ENCODE assay signal across 29 cellular contexts in the genomic region with DNA sequence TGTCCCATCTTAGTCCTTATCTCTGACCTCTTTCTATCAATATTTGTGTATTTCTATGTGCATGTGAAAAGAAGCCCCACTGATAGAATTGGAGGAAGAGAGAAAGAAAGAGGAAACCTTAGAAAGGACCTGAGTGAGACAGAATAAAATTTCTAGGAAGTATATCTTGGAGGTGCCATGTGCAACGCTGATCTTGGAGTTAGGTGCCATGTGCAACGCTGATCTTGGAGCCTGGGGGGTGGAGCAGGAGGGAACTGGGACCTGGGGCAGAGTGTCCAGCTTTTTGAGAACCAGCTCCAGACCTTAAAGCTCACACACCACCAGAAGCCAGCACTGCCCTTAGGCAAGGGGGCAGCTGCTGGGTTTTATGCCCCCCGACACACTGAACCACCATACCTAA.
"Had no signal": no experiment of that assay in that cellular context is flagged by ENCODE, and none has a peak within 500 bp of the region (broad histone marks: within the 10 kb centered on the region; RNA-seq: fewer than 3 reads in every experiment).

No MANE protein-coding gene starts in this region.

- DNase-seq: stimulated activated CD4-positive, alpha-beta T cell treated with anti-CD3 and anti-CD28 coated beads, Interleukin-2, amount 100 ng/mL, for 48 hours; stimulated activated CD4-positive, alpha-beta T cell treated with anti-CD3 and anti-CD28 coated beads, Interleukin-4, amount 100 ng/mL, for 1 hour; stimulated activated CD4-positive, alpha-beta T cell treated with anti-CD3 and anti-CD28 coated beads, Interleukin-4, amount 100 ng/mL, for 24 hours; stimulated activated CD4-positive, alpha-beta T cell treated with anti-CD3 and anti-CD28 coated beads, Interleukin-4, amount 100 ng/mL, for 4 hours; stimulated activated CD8-positive, alpha-beta memory T cell treated with anti-CD3 and anti-CD28 coated beads, Interleukin-4, amount 100 ng/mL, for 48 hours; stimulated activated naive B cell treated with anti-CD40 and anti-IgM and Interleukin-4, amounts not matched to agents 10 μg/mL and 1 μg/mL and 100 μg/mL, for 72 hours; stimulated activated naive CD4-positive, alpha-beta T cell; stimulated activated naive CD4-positive, alpha-beta T cell treated with Interleukin-2 at 50 U/mL for 16 hours; stimulated activated naive CD8-positive, alpha-beta T cell treated with anti-CD3 and anti-CD28 coated beads, Interleukin-15, amount 100 ng/mL, for 72 hours; stimulated activated naive CD8-positive, alpha-beta T cell treated with anti-CD3 and anti-CD28 coated beads, Interleukin-15, Interleukin-2, amounts not matched to agents 100 U/mL and 50 U/mL, for 24 hours; stomach; substantia nigra; testis; thyroid gland; tibial artery; transverse colon; trophoblast cell; upper lobe of right lung; uterus had no signal

- ATAC-seq: stimulated activated effector memory CD8-positive, alpha-beta T cell treated with anti-CD3 and anti-CD28 coated beads, Interleukin-12 subunit alpha, Interleukin-12 subunit beta, amount 100 ng/mL, for 72 hours; stimulated activated memory B cell treated with anti-CD40 and anti-IgM and Interleukin-4, amounts not matched to agents 10 μg/mL and 1 μg/mL and 100 μg/mL, for 72 hours; stimulated activated naive B cell treated with anti-CD40 and anti-IgM and Interleukin-4, amounts not matched to agents 10 μg/mL and 1 μg/mL and 100 μg/mL, for 72 hours; stimulated activated naive CD8-positive, alpha-beta T cell treated with anti-CD3 and anti-CD28 coated beads, Interleukin-15, amount 100 ng/mL, for 72 hours; stimulated activated naive CD8-positive, alpha-beta T cell treated with anti-CD3 and anti-CD28 coated beads, Interleukin-15, Interleukin-2, amounts not matched to agents 100 U/mL and 50 U/mL, for 24 hours had no signal

- H3K27me3 ChIP-seq: stomach, testis, thyroid gland, tibial artery, tibial nerve, transverse colon, upper lobe of left lung, upper lobe of right lung, uterus, vagina had no signal

- H3K9me3 Mint-ChIP-seq: stimulated activated effector memory CD8-positive, alpha-beta T cell treated with anti-CD3 and anti-CD28 coated beads, Interleukin-12 subunit alpha, Interleukin-12 subunit beta, amount 100 ng/mL, for 72 hours; stimulated activated naive B cell treated with anti-CD40 and anti-IgM and Interleukin-4, amounts not matched to agents 10 μg/mL and 1 μg/mL and 100 μg/mL, for 72 hours; stimulated activated naive CD8-positive, alpha-beta T cell treated with anti-CD3 and anti-CD28 coated beads, Interleukin-15, amount 100 ng/mL, for 72 hours; stimulated activated naive CD8-positive, alpha-beta T cell treated with anti-CD3 and anti-CD28 coated beads, Interleukin-15, Interleukin-2, amounts not matched to agents 100 ng/mL and 50 ng/mL, for 24 hours had no signal

- H3K27ac Mint-ChIP-seq: stimulated activated effector memory CD8-positive, alpha-beta T cell treated with anti-CD3 and anti-CD28 coated beads, Interleukin-12 subunit alpha, Interleukin-12 subunit beta, amount 100 ng/mL, for 72 hours; stimulated activated memory B cell treated with anti-CD40 and anti-IgM and Interleukin-4, amounts not matched to agents 10 μg/mL and 1 μg/mL and 100 μg/mL, for 72 hours; stimulated activated naive B cell treated with anti-CD40 and anti-IgM and Interleukin-4, amounts not matched to agents 10 μg/mL and 1 μg/mL and 100 μg/mL, for 72 hours; stimulated activated naive CD8-positive, alpha-beta T cell treated with anti-CD3 and anti-CD28 coated beads, Interleukin-15, amount 100 ng/mL, for 72 hours; stimulated activated naive CD8-positive, alpha-beta T cell treated with anti-CD3 and anti-CD28 coated beads, Interleukin-15, Interleukin-2, amounts not matched to agents 100 ng/mL and 50 ng/mL, for 24 hours; type B pancreatic cell had no signal

- H3K4me3 ChIP-seq: stomach, suprapubic skin, testis, thoracic aorta, thyroid gland, tibial artery, tibial nerve, transverse colon, upper lobe of left lung, upper lobe of right lung, uterus, vagina had no signal

- H3K36me3 ChIP-seq: stomach, suprapubic skin, thoracic aorta, thyroid gland, tibial artery, tibial nerve, transverse colon, upper lobe of left lung, upper lobe of right lung, uterus, vagina had no signal

- H3K4me1 ChIP-seq: stomach, suprapubic skin, testis, thyroid gland, tibial artery, tibial nerve, transverse colon, upper lobe of left lung, upper lobe of right lung, uterus, vagina had no signal

- H3K4me1 Mint-ChIP-seq: stimulated activated effector memory CD8-positive, alpha-beta T cell treated with anti-CD3 and anti-CD28 coated beads, Interleukin-12 subunit alpha, Interleukin-12 subunit beta, amount 100 ng/mL, for 72 hours had no signal

- H3K27ac ChIP-seq: stomach, suprapubic skin, testis, thoracic aorta, thyroid gland, tibial artery, tibial nerve, transverse colon, upper lobe of left lung, upper lobe of right lung, uterus, vagina had no signal

- H3K9me3 ChIP-seq: stomach, suprapubic skin, testis, thoracic aorta, thyroid gland, tibial artery, tibial nerve, transverse colon, upper lobe of left lung, upper lobe of right lung, uterus, vagina had no signal

- H3K36me3 Mint-ChIP-seq: stimulated activated effector memory CD8-positive, alpha-beta T cell treated with anti-CD3 and anti-CD28 coated beads, Interleukin-12 subunit alpha, Interleukin-12 subunit beta, amount 100 ng/mL, for 72 hours; stimulated activated memory B cell treated with anti-CD40 and anti-IgM and Interleukin-4, amounts not matched to agents 10 μg/mL and 1 μg/mL and 100 μg/mL, for 72 hours; stimulated activated naive B cell treated with anti-CD40 and anti-IgM and Interleukin-4, amounts not matched to agents 10 μg/mL and 1 μg/mL and 100 μg/mL, for 72 hours had no signal

- H3K4me3 Mint-ChIP-seq: stimulated activated effector memory CD8-positive, alpha-beta T cell treated with anti-CD3 and anti-CD28 coated beads, Interleukin-12 subunit alpha, Interleukin-12 subunit beta, amount 100 ng/mL, for 72 hours; stimulated activated naive CD8-positive, alpha-beta T cell treated with anti-CD3 and anti-CD28 coated beads, Interleukin-15, amount 100 ng/mL, for 72 hours; stimulated activated naive CD8-positive, alpha-beta T cell treated with anti-CD3 and anti-CD28 coated beads, Interleukin-15, Interleukin-2, amounts not matched to agents 100 ng/mL and 50 ng/mL, for 24 hours; type B pancreatic cell had no signal

- FAIRE-seq: urothelium cell line had no signal
